3 cellular contexts compared by ENCODE assay signal in genomic region chr15:85967553-85967952, GRCh38.
"Had no signal": no experiment of that assay in that cellular context is flagged by ENCODE, and none has a peak within 500 bp of the region (broad histone marks: within the 10 kb centered on the region; RNA-seq: fewer than 3 reads in every experiment).

No MANE protein-coding gene starts in this region.

- H3K4me3 ChIP-seq: GM12878 had no signal

- ATAC-seq: GM12878 had no signal

- DNase-seq: GDM1, GF-D8 had no signal
